Comparison of ENCODE assay signal across 8 cellular contexts in genomic region chr14:64971890-64972785, GRCh38. TPM values are rescaled to one million over a fixed set of nuclear protein-coding genes. Genes with fewer than 3 reads are reported as not detected.
DNase-seq lines count a peak whose midpoint lies in the region; ATAC-seq and TF ChIP-seq lines count a peak whose summit lies in the region.

TSS of gene RAB15 (minus strand) at chr14:64972336. CDS start at chr14:64972076, 260 bp downstream.

- H3K27ac Mint-ChIP-seq in endothelial cell (ENCODE audit: unreplicated experiment) = no peak within 1 kb of the TSS

- no peaks in the 10 kb centered on the region for H3K9me3 Mint-ChIP-seq in endothelial cell (ENCODE audit: unreplicated experiment)

- H3K36me3 ChIP-seq in MG63 = no peaks in the 10 kb centered on the region
- H3K36me3 ChIP-seq in mucosa of rectum (ENCODE audit: control insufficient read depth in 2 of 2, insufficient read depth in 2 of 2, low read length in 2 of 2) = no peaks in the 10 kb centered on the region
- H3K36me3 ChIP-seq in subcutaneous abdominal adipose tissue (ENCODE audit: control insufficient read depth in 5 of 5, insufficient read depth in 5 of 5, low read length in 5 of 5) = no peaks in the 10 kb centered on the region

- peaks cover 20% of the 10 kb centered on the region for H3K4me1 Mint-ChIP-seq in endothelial cell (ENCODE audit: unreplicated experiment)

- DNase-seq in NCI-H345 (lab: John Stamatoyannopoulos, UW) (peak; percentile 60), NCI-H345 treated with DMSO at 0.1 percent for 48 hours (lab: John Stamatoyannopoulos, UW; ENCODE audit: unreplicated experiment) (no peak), MG63 (peak; percentile 20), endothelial cell (ENCODE audit: low spot score) (peak; percentile 50)
- peak; percentile 73 for DNase-seq in activated CD8-positive, alpha-beta memory T cell treated with anti-CD3 and anti-CD28 coated beads for 24 hours

- TF ChIP-seq CTCF in endothelial cell (IDR thresholded peaks at IDR 0.05; ENCODE audit: unreplicated experiment) = no peak

- H3K36me3 Mint-ChIP-seq in endothelial cell (ENCODE audit: low read depth, unreplicated experiment) = no peaks in the 10 kb centered on the region

- ATAC-seq in HG03159 (IDR thresholded peaks at IDR 0.05; ENCODE audit: unreplicated experiment) = no peak

- H3K27me3 Mint-ChIP-seq in endothelial cell (ENCODE audit: unreplicated experiment) = peaks cover 14% of the 10 kb centered on the region

- peak within 1 kb of the TSS; percentile 89 for H3K4me3 Mint-ChIP-seq in endothelial cell (ENCODE audit: unreplicated experiment)

- H3K4me3 ChIP-seq in MG63 (peak within 1 kb of the TSS; percentile 47), mucosa of rectum (ENCODE audit: low read length in 2 of 2) (peak within 1 kb of the TSS; percentile 71 to 74), subcutaneous abdominal adipose tissue (ENCODE audit: low read depth in 1 of 5, low read length in 5 of 5) (peak within 1 kb of the TSS in 4 of 5 donors; percentile 65 to 71 (median 66))

- H3K27ac ChIP-seq in mucosa of rectum (ENCODE audit: low read depth in 2 of 2, low read length in 2 of 2) = peak within 1 kb of the TSS; percentile 52 to 61
- H3K27ac ChIP-seq in subcutaneous abdominal adipose tissue (ENCODE audit: low read depth, low read length) = no peak within 1 kb of the TSS

- H3K4me1 ChIP-seq in mucosa of rectum (ENCODE audit: control insufficient read depth in 2 of 2, insufficient read depth in 2 of 2, low read length in 2 of 2) = peaks cover 15% of the 10 kb centered on the region in 2 donors
- H3K4me1 ChIP-seq in subcutaneous abdominal adipose tissue (ENCODE audit: control insufficient read depth in 5 of 5, insufficient read depth in 5 of 5, low read length in 5 of 5) = peaks cover 0 to 15% (median 12%) of the 10 kb centered on the region in 5 donors

- no peaks in the 10 kb centered on the region for H3K27me3 ChIP-seq in MG63
- H3K27me3 ChIP-seq in mucosa of rectum (ENCODE audit: control insufficient read depth in 2 of 2, insufficient read depth in 2 of 2, low read length in 2 of 2) = peaks cover 0 to 3% of the 10 kb centered on the region in 2 donors
- H3K27me3 ChIP-seq in subcutaneous abdominal adipose tissue (ENCODE audit: control insufficient read depth in 5 of 5, insufficient read depth in 4 of 5, low read length in 5 of 5) = peaks cover 0 to 6% (median 5%) of the 10 kb centered on the region in 5 donors

- H3K9me3 ChIP-seq in MG63 (no peaks in the 10 kb centered on the region), mucosa of rectum (ENCODE audit: control insufficient read depth in 2 of 2, low read length in 2 of 2) (no peaks in the 10 kb centered on the region), subcutaneous abdominal adipose tissue (ENCODE audit: control insufficient read depth in 5 of 5, low read length in 5 of 5) (no peaks in the 10 kb centered on the region)

- H3K9ac ChIP-seq in mucosa of rectum (ENCODE audit: low read depth in 1 of 2, low read length in 2 of 2) (peak within 1 kb of the TSS; percentile 60 to 73), subcutaneous abdominal adipose tissue (ENCODE audit: low read length in 5 of 5) (peak within 1 kb of the TSS in 3 of 5 donors; percentile 61 to 83 (median 72))

RNA-seq across cellular contexts. Expression of gene RAB15, which starts in this region (rescaled TPM):
- 1.0 and 3.4 TPM in 2 replicates for total RNA-seq in MG63 (2014; rRNA removed; shearing (Covaris generic); ENCODE audit: low replicate concordance)
- 20.9 TPM for total RNA-seq in endothelial cell (ENCODE audit: unreplicated experiment)
